1 cellular context compared by ENCODE assay signal in the genomic region with DNA sequence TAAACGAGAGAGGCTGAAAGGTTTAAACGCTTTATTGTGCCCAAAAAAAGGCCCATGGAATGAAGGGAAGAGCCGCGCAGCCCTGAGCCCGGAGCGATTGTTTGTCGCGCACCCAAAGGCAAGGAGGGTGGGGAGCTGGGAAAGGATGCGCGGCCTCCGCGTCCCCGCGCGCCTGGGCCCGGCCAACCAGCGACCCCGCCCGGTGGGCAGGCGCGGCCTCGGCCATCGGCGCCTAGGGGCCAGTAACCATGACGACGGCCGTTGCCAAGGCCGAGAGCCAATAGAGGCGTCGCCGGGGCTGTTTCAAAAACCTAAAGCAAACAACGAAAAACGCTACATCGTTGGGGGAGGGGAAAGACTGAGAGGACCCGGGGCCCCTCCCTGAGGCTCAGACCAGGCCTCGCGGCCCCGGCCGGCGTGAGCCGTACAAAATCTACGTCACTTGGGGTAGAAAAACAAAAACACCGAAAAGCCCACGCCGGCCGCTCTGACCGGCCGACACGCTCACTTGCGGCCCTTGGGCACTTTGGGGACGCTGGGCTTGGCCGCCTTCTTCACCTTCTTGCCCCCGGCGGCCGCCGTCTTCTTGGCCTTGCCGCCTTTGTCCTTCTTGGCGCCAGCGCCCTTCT.
TF ChIP-seq lines count a peak whose summit lies in the region.

No MANE protein-coding gene starts in this region.

TF ChIP-seq in H1, 55 proteins besides CTCF, POLR2A, EP300 and RAD21:
- TF ChIP-seq, protein P1, sequence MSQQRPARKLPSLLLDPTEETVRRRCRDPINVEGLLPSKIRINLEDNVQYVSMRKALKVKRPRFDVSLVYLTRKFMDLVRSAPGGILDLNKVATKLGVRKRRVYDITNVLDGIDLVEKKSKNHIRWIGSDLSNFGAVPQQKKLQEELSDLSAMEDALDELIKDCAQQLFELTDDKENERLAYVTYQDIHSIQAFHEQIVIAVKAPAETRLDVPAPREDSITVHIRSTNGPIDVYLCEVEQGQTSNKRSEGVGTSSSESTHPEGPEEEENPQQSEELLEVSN (IDR thresholded peaks at IDR 0.05), result peak; percentile 33; the same call in 1 of the 2 replicates
- TF ChIP-seq, protein P2, sequence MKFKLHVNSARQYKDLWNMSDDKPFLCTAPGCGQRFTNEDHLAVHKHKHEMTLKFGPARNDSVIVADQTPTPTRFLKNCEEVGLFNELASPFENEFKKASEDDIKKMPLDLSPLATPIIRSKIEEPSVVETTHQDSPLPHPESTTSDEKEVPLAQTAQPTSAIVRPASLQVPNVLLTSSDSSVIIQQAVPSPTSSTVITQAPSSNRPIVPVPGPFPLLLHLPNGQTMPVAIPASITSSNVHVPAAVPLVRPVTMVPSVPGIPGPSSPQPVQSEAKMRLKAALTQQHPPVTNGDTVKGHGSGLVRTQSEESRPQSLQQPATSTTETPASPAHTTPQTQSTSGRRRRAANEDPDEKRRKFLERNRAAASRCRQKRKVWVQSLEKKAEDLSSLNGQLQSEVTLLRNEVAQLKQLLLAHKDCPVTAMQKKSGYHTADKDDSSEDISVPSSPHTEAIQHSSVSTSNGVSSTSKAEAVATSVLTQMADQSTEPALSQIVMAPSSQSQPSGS (IDR thresholded peaks at IDR 0.05; ENCODE audit: low read length), result 0 out of 2 replicates have a peak, but pooled peaks have one; percentile 3
- TF ChIP-seq SP1 (IDR thresholded peaks at IDR 0.05; ENCODE audit: low read depth, low read length), result peak; percentile 67; the same call in 1 of the 2 replicates
- TF ChIP-seq ASH2L (IDR thresholded peaks at IDR 0.05; ENCODE audit: low read length), result peak; percentile 46
- no peak for TF ChIP-seq SAP30 (IDR thresholded peaks at IDR 0.05; ENCODE audit: insufficient read depth, insufficient replicate concordance, low read length)
- 0 out of 2 replicates have a peak, but pooled peaks have one; percentile 49 for TF ChIP-seq RBBP5 (IDR thresholded peaks at IDR 0.05; ENCODE audit: borderline replicate concordance, low read depth, low read length)
- TF ChIP-seq CREB1 (IDR thresholded peaks at IDR 0.05), result peak; percentile 31; the same call in 1 of the 2 replicates
- peak; percentile 16; the same call in 1 of the 2 replicates for TF ChIP-seq TBP (IDR thresholded peaks at IDR 0.05; ENCODE audit: low read depth, low read length)
- no peak for TF ChIP-seq RNF2 (IDR thresholded peaks at IDR 0.05; ENCODE audit: borderline replicate concordance, low read depth, low read length, missing control alignments, poor library complexity, severe bottlenecking)
- peak; percentile 13; the same call in 1 of the 2 replicates for TF ChIP-seq KDM1A (IDR thresholded peaks at IDR 0.05; ENCODE audit: borderline replicate concordance, low read length)
- peak; percentile 74 for TF ChIP-seq POLR2AphosphoS5 (IDR thresholded peaks at IDR 0.05; ENCODE audit: low read depth, low read length)
- 0 out of 2 replicates have a peak, but pooled peaks have one; percentile 6 for TF ChIP-seq YY1 (IDR thresholded peaks at IDR 0.05; ENCODE audit: low read depth, low read length)
- TF ChIP-seq, protein P3, sequence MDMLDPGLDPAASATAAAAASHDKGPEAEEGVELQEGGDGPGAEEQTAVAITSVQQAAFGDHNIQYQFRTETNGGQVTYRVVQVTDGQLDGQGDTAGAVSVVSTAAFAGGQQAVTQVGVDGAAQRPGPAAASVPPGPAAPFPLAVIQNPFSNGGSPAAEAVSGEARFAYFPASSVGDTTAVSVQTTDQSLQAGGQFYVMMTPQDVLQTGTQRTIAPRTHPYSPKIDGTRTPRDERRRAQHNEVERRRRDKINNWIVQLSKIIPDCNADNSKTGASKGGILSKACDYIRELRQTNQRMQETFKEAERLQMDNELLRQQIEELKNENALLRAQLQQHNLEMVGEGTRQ (IDR thresholded peaks at IDR 0.05; ENCODE audit: low read length), result no peak
- peak; percentile 52; the same call in 1 of the 2 replicates for TF ChIP-seq TAF1 (IDR thresholded peaks at IDR 0.05; ENCODE audit: low read depth, low read length)
- TF ChIP-seq, protein P4, sequence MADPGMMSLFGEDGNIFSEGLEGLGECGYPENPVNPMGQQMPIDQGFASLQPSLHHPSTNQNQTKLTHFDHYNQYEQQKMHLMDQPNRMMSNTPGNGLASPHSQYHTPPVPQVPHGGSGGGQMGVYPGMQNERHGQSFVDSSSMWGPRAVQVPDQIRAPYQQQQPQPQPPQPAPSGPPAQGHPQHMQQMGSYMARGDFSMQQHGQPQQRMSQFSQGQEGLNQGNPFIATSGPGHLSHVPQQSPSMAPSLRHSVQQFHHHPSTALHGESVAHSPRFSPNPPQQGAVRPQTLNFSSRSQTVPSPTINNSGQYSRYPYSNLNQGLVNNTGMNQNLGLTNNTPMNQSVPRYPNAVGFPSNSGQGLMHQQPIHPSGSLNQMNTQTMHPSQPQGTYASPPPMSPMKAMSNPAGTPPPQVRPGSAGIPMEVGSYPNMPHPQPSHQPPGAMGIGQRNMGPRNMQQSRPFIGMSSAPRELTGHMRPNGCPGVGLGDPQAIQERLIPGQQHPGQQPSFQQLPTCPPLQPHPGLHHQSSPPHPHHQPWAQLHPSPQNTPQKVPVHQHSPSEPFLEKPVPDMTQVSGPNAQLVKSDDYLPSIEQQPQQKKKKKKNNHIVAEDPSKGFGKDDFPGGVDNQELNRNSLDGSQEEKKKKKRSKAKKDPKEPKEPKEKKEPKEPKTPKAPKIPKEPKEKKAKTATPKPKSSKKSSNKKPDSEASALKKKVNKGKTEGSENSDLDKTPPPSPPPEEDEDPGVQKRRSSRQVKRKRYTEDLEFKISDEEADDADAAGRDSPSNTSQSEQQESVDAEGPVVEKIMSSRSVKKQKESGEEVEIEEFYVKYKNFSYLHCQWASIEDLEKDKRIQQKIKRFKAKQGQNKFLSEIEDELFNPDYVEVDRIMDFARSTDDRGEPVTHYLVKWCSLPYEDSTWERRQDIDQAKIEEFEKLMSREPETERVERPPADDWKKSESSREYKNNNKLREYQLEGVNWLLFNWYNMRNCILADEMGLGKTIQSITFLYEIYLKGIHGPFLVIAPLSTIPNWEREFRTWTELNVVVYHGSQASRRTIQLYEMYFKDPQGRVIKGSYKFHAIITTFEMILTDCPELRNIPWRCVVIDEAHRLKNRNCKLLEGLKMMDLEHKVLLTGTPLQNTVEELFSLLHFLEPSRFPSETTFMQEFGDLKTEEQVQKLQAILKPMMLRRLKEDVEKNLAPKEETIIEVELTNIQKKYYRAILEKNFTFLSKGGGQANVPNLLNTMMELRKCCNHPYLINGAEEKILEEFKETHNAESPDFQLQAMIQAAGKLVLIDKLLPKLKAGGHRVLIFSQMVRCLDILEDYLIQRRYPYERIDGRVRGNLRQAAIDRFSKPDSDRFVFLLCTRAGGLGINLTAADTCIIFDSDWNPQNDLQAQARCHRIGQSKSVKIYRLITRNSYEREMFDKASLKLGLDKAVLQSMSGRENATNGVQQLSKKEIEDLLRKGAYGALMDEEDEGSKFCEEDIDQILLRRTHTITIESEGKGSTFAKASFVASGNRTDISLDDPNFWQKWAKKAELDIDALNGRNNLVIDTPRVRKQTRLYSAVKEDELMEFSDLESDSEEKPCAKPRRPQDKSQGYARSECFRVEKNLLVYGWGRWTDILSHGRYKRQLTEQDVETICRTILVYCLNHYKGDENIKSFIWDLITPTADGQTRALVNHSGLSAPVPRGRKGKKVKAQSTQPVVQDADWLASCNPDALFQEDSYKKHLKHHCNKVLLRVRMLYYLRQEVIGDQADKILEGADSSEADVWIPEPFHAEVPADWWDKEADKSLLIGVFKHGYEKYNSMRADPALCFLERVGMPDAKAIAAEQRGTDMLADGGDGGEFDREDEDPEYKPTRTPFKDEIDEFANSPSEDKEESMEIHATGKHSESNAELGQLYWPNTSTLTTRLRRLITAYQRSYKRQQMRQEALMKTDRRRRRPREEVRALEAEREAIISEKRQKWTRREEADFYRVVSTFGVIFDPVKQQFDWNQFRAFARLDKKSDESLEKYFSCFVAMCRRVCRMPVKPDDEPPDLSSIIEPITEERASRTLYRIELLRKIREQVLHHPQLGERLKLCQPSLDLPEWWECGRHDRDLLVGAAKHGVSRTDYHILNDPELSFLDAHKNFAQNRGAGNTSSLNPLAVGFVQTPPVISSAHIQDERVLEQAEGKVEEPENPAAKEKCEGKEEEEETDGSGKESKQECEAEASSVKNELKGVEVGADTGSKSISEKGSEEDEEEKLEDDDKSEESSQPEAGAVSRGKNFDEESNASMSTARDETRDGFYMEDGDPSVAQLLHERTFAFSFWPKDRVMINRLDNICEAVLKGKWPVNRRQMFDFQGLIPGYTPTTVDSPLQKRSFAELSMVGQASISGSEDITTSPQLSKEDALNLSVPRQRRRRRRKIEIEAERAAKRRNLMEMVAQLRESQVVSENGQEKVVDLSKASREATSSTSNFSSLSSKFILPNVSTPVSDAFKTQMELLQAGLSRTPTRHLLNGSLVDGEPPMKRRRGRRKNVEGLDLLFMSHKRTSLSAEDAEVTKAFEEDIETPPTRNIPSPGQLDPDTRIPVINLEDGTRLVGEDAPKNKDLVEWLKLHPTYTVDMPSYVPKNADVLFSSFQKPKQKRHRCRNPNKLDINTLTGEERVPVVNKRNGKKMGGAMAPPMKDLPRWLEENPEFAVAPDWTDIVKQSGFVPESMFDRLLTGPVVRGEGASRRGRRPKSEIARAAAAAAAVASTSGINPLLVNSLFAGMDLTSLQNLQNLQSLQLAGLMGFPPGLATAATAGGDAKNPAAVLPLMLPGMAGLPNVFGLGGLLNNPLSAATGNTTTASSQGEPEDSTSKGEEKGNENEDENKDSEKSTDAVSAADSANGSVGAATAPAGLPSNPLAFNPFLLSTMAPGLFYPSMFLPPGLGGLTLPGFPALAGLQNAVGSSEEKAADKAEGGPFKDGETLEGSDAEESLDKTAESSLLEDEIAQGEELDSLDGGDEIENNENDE (IDR thresholded peaks at IDR 0.05; ENCODE audit: insufficient replicate concordance, low read length), result no peak
- no peak; the same call in 1 of the 2 replicates for TF ChIP-seq GTF2F1 (IDR thresholded peaks at IDR 0.05; ENCODE audit: borderline replicate concordance, low read depth, low read length)
- no peak for TF ChIP-seq NANOG (IDR thresholded peaks at IDR 0.05; ENCODE audit: insufficient read depth, low read depth, low read length, poor library complexity, severe bottlenecking)
- TF ChIP-seq, protein P5, sequence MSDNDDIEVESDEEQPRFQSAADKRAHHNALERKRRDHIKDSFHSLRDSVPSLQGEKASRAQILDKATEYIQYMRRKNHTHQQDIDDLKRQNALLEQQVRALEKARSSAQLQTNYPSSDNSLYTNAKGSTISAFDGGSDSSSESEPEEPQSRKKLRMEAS (IDR thresholded peaks at IDR 0.05), result peak; percentile 59
- peak; percentile 26 for TF ChIP-seq KDM4A (IDR thresholded peaks at IDR 0.05; ENCODE audit: low read depth, low read length, severe bottlenecking)
- TF ChIP-seq SIN3A (conservative IDR thresholded peaks at IDR 0.05 in 1 of 2, IDR thresholded peaks at IDR 0.05 in 1 of 2; ENCODE audit: low read depth in 1 of 2, low read length in 2 of 2), result peak; percentile 80 to 91; a peak in 2 of 4 replicates
- peak; percentile 20 for TF ChIP-seq TAF7 (optimal IDR thresholded peaks at IDR 0.05; ENCODE audit: borderline replicate concordance, low read depth, low read length)
- peak; percentile 69 for TF ChIP-seq RFX5 (IDR thresholded peaks at IDR 0.05; ENCODE audit: borderline replicate concordance, low read depth, low read length)
- TF ChIP-seq PHF8 (conservative IDR thresholded peaks at IDR 0.05; ENCODE audit: low read depth, low read length), result 0 out of 2 replicates have a peak, but pooled peaks have one; percentile 62
